26 cellular contexts compared by ENCODE assay signal in genomic region chr3:136974670-136975069, GRCh38.
"Had no signal": no experiment of that assay in that cellular context is flagged by ENCODE, and none has a peak within 500 bp of the region (broad histone marks: within the 10 kb centered on the region; RNA-seq: fewer than 3 reads in every experiment).

No MANE protein-coding gene starts in this region.

- H3K4me1 Mint-ChIP-seq: mesothelial cell of epicardium; naive B cell; stimulated activated memory B cell treated with anti-CD40 and anti-IgM and Interleukin-4, amounts not matched to agents 10 μg/mL and 1 μg/mL and 100 μg/mL, for 72 hours had no signal

- H3K4me2 ChIP-seq: hepatocyte had no signal

- DNase-seq: cortex of kidney; effector memory CD8-positive, alpha-beta T cell; foreskin fibroblast; heart left ventricle; left cardiac atrium; left lung; mesenchymal stem cell; mucosa of descending colon; naive B cell; spleen; stimulated activated CD4-positive, alpha-beta T cell treated with anti-CD3 and anti-CD28 coated beads, Interleukin-4, amount 100 ng/mL, for 4 hours; stimulated activated naive CD8-positive, alpha-beta T cell treated with anti-CD3 and anti-CD28 coated beads, Interleukin-15, Interleukin-2, amounts not matched to agents 100 U/mL and 50 U/mL, for 24 hours; substantia nigra; testis; tibial artery had no signal

- H2AFZ ChIP-seq: hepatocyte, parathyroid adenoma had no signal

- ATAC-seq: effector memory CD8-positive, alpha-beta T cell; gastroesophageal sphincter; heart left ventricle; left cardiac atrium; left lung; mucosa of descending colon; natural killer cell treated with Interleukin-12 subunit alpha and Interleukin-12 subunit beta and Interleukin-15 and Interleukin-18, amount 100 ng/mL, for 72 hours; sciatic nerve; stimulated activated memory B cell treated with anti-CD40 and anti-IgM and Interleukin-4, amounts not matched to agents 10 μg/mL and 1 μg/mL and 100 μg/mL, for 72 hours; stimulated activated naive CD8-positive, alpha-beta T cell treated with anti-CD3 and anti-CD28 coated beads, Interleukin-15, Interleukin-2, amounts not matched to agents 100 U/mL and 50 U/mL, for 24 hours had no signal

- H3K9me3 ChIP-seq: neutrophil, testis had no signal

- H3K4me3 Mint-ChIP-seq: effector memory CD8-positive, alpha-beta T cell; mesothelial cell of epicardium; naive B cell; natural killer cell treated with Interleukin-12 subunit alpha and Interleukin-12 subunit beta and Interleukin-15 and Interleukin-18, amount 100 ng/mL, for 72 hours; neural crest cell; stimulated activated memory B cell treated with anti-CD40 and anti-IgM and Interleukin-4, amounts not matched to agents 10 μg/mL and 1 μg/mL and 100 μg/mL, for 72 hours; type B pancreatic cell had no signal

- H3K4me3 ChIP-seq: gastroesophageal sphincter, heart left ventricle, hepatocyte, left lung, mucosa of descending colon, spleen, testis, tibial artery had no signal

- H3K4me1 ChIP-seq: gastroesophageal sphincter, heart left ventricle, left lung, parathyroid adenoma, spleen, testis, tibial artery had no signal

- H3K27ac Mint-ChIP-seq: effector memory CD8-positive, alpha-beta T cell; mesothelial cell of epicardium; naive B cell; natural killer cell treated with Interleukin-12 subunit alpha and Interleukin-12 subunit beta and Interleukin-15 and Interleukin-18, amount 100 ng/mL, for 72 hours; progenitor cell of endocrine pancreas; stimulated activated memory B cell treated with anti-CD40 and anti-IgM and Interleukin-4, amounts not matched to agents 10 μg/mL and 1 μg/mL and 100 μg/mL, for 72 hours; type B pancreatic cell had no signal

- H3K27ac ChIP-seq: gastroesophageal sphincter, heart left ventricle, hepatocyte, left lung, neutrophil, parathyroid adenoma, spleen, testis, tibial artery had no signal

- H3K9ac ChIP-seq: parathyroid adenoma had no signal

- H3K9me3 Mint-ChIP-seq: type B pancreatic cell had no signal

- H3K36me3 ChIP-seq: gastroesophageal sphincter, heart left ventricle, left lung, neutrophil, spleen, tibial artery had no signal

- H3K27me3 Mint-ChIP-seq: effector memory CD8-positive, alpha-beta T cell; naive B cell; natural killer cell treated with Interleukin-12 subunit alpha and Interleukin-12 subunit beta and Interleukin-15 and Interleukin-18, amount 100 ng/mL, for 72 hours; progenitor cell of endocrine pancreas; stimulated activated memory B cell treated with anti-CD40 and anti-IgM and Interleukin-4, amounts not matched to agents 10 μg/mL and 1 μg/mL and 100 μg/mL, for 72 hours; type B pancreatic cell had no signal

- H3K79me2 ChIP-seq: hepatocyte, parathyroid adenoma had no signal

- H3K27me3 ChIP-seq: gastroesophageal sphincter, heart left ventricle, hepatocyte, left lung, neutrophil, spleen, testis, tibial artery had no signal
